Comparison of ENCODE assay signal across 22 cellular contexts in the genomic region with DNA sequence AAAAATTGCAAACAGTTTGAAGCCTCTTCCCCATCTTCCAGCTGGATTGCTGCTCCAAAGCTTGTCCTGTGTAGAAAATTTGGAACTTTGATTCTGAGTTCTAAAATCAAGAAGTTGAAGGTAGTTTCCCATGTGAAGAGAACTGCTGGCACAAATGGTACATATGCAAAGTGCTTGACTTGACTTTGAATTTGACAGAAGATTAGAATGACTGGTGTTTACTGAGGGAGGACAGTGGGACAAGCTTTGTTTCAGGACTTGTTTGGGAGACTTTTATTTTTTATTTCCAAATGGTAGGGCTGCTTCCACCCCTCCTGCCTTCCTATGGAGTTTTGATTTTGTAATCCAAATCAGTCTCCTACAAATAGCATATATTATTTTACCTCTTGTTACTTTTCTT. TPM values are rescaled to one million over a fixed set of nuclear protein-coding genes. Genes with fewer than 3 reads are reported as not detected.
DNase-seq lines count a peak whose midpoint lies in the region; ATAC-seq and TF ChIP-seq lines count a peak whose summit lies in the region.
"Had no signal": no experiment of that assay in that cellular context is flagged by ENCODE, and none has a peak within 500 bp of the region (broad histone marks: within the 10 kb centered on the region; RNA-seq: fewer than 3 reads in every experiment).

No MANE protein-coding gene starts in this region.

- peak overlapping the region; percentile 20; the same call in 1 of the 2 replicates for H3K27ac Mint-ChIP-seq in HFFc6

- H3K9me3 Mint-ChIP-seq in HFFc6, result no peaks in the 10 kb centered on the region
- H3K9me3 Mint-ChIP-seq: CD14-positive monocyte had no signal

- H3K27me3 Mint-ChIP-seq in HFFc6 (ENCODE audit: insufficient read depth), result no peaks in the 10 kb centered on the region

- no peaks in the 10 kb centered on the region for H3K27me3 ChIP-seq in tibial nerve
- H3K27me3 ChIP-seq: MG63, SJCRH30 had no signal

- H3K27ac ChIP-seq in SK-N-MC, result peak overlapping the region; percentile 51; the same call in 1 of the 2 replicates
- no peak overlapping the region for H3K27ac ChIP-seq in tibial nerve
- H3K27ac ChIP-seq: GM23248, SJCRH30 had no signal

- no peaks in the 10 kb centered on the region for H3K9me3 ChIP-seq in SK-N-MC (ENCODE audit: low read depth, low read length)
- no peaks in the 10 kb centered on the region for H3K9me3 ChIP-seq in tibial nerve
- H3K9me3 ChIP-seq: MG63, SJCRH30 had no signal

- no peak for TF ChIP-seq POLR2A in tibial nerve (IDR thresholded peaks at IDR 0.05)

- TF ChIP-seq EP300 in tibial nerve (IDR thresholded peaks at IDR 0.05), result no peak

- H3K4me1 ChIP-seq in tibial nerve, result peaks cover 0 to 63% (median 22%) of the 10 kb centered on the region in 4 donors

- no peak overlapping the region for H3K4me3 Mint-ChIP-seq in HFFc6
- H3K4me3 Mint-ChIP-seq: CD14-positive monocyte had no signal

- H3K36me3 Mint-ChIP-seq in HFFc6 (ENCODE audit: low read depth), result peaks cover 5% of the 10 kb centered on the region; the same call in 1 of the 2 replicates

- H3K36me3 ChIP-seq in SK-N-MC (ENCODE audit: insufficient read depth, low read length), result no peaks in the 10 kb centered on the region
- H3K36me3 ChIP-seq in tibial nerve, result no peaks in the 10 kb centered on the region
- H3K36me3 ChIP-seq: MG63, SJCRH30 had no signal

- H3K4me1 Mint-ChIP-seq in HFFc6 (ENCODE audit: low read depth), result peaks cover 62% of the 10 kb centered on the region

- H3K9ac ChIP-seq in SK-N-MC (ENCODE audit: insufficient read length), result no peak overlapping the region
- H3K9ac ChIP-seq: GM23248 had no signal

- DNase-seq in GM12865 (ENCODE audit: low read depth) (peak; percentile 34), HFFc6 (no peak), SK-N-MC (ENCODE audit: low read depth, low spot score) (no peak), germinal center (ENCODE audit: low spot score) (peak; percentile 12), DMS 273 treated with DMSO at 0.1 percent for 48 hours (lab: John Stamatoyannopoulos, UW) (no peak), tibial nerve (ENCODE audit: low spot score in 2 of 2) (no peak), NCI-H2107 (lab: John Stamatoyannopoulos, UW) (no peak)
- DNase-seq: EL, GF-D8, GM23248, IMR-90, Kasumi-1, MG63, NCI-H1417, NCI-H187, NCI-H226, NCI-H510A treated with DMSO at 0.1 percent for 48 hours, OCI-M1, SJCRH30 had no signal

- ATAC-seq in HG03159 (IDR thresholded peaks at IDR 0.05; ENCODE audit: unreplicated experiment), result no peak
- ATAC-seq: HCT116 had no signal

- H3K4me3 ChIP-seq in GM12865 (ENCODE audit: low read depth, low read length) (no peak overlapping the region), SK-N-MC (no peak overlapping the region), tibial nerve (no peak overlapping the region)
- H3K4me3 ChIP-seq: GM23248, MG63, SJCRH30 had no signal

- TF ChIP-seq CTCF in GM12865 (IDR thresholded peaks at IDR 0.05; ENCODE audit: insufficient read depth, low read depth, low read length, missing control alignments) (no peak), HFFc6 (IDR thresholded peaks at IDR 0.05) (no peak), tibial nerve (IDR thresholded peaks at IDR 0.05) (no peak)

RNA-seq across cellular contexts. Expression of gene ZFAND6, which starts 7.4 kb away (rescaled TPM):
- 10 to 100 TPM; 49.0 to 62.6 (median 57.6) TPM for total RNA-seq in HFFc6 (2021; fragmentation: NEBNext Ultra II Directional; extraction: Animal tissue kit (Norgen Biotek cat#: 25700))
- total RNA-seq in tibial nerve, result 100 to 1,000 TPM in 1 of 4 donors, 10 to 100 TPM in 3; 68.6 to 126 (median 88.2) TPM

Comparison
In these comparisons a context has a peak if more than half of its experiments do, and no peak if none do; other contexts are left out.
1. DNase-seq: peak in GM12865 (single experiment) and germinal center (single experiment); none in HFFc6 (single experiment), SK-N-MC (single experiment), DMS 273 treated with DMSO at 0.1 percent for 48 hours (single experiment), tibial nerve (0 of 2) and NCI-H2107 (single experiment).